ENCODE assay signal across 1 cellular context in the genomic region with DNA sequence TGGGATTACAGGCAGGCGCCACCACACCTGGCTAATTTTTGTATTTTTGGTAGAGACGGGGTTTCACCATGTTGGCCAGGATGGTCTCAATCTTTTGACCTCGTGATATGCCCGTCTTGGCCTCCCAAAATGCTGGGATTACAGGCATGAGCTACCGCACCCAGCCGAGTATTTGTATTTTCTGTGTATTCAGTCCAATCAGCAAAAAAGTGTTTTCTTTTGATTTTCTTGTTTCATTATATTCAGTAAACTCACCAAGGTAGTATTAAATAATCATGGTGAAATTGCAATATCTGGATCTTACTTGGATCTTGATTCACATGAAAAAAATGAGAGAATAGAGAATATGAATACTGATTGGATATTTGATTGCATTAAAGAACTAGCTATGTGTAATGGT.
TF ChIP-seq lines count a peak whose summit lies in the region.

No MANE protein-coding gene starts in this region.

TF ChIP-seq in A549, 52 proteins besides CTCF, POLR2A, EP300 and RAD21:
- TF ChIP-seq MAFK (IDR thresholded peaks at IDR 0.05; ENCODE audit: partially characterized antibody), result peak; percentile 76
TF ChIP-seq in A549: peak in this region for 1; not testable (repeated sequence) for 51.
